Comparison of ENCODE assay signal across 8 cellular contexts in the genomic region with DNA sequence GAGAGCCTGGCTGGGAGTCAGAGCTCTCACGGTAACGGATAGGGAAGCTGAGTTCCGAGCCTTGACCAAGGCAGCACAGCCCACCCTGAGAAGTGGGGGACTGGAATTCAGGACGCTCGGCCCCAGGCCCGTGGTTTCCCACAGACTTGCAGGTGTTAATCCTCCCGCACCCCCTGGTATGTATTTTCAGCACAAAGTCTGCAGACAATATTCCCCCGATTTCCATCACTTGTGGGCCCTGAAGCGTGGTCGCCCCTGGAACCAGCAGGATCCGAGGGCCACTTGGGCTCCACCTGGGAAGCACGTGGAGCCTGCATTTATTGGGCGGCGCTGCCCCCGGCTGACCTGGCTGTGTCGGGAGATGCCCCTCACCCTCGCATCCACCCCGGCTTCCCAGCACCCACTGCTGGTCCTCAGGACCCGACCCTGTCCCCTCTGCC.
A peak's percentile ranks its signal among the peaks of the same experiment; 100 is the strongest.
DNase-seq lines count a peak whose midpoint lies in the region; ATAC-seq and TF ChIP-seq lines count a peak whose summit lies in the region.

No MANE protein-coding gene starts in this region.

- H3K4me2 ChIP-seq in HCT116 (ENCODE audit: low read length) = peak overlapping the region; percentile 87

- peak overlapping the region; percentile 76; the same call in 1 of the 2 replicates for H3K27ac ChIP-seq in 22Rv1
- H3K27ac ChIP-seq in HCT116 (ENCODE audit: low read depth, low read length) = peak overlapping the region; percentile 93; the same call in 1 of the 2 replicates
- peak overlapping the region; percentile 17 to 80 for H3K27ac ChIP-seq in lung (ENCODE audit: low read depth in 1 of 2, low read length in 1 of 2)

- 16 to 19% methylated on average over 19 of the region's 19 CpGs for WGBS in lung, 2 donors

- CTCF ChIA-PET in HCT116 (lab: Charles Lee) = interaction anchor here (0.7 to 2.2 kb wide), 10 partner anchors 21 to 247 kb away, joined by 3 to 27 read pairs (median 4); no protein-coding TSS in a partner anchor

- RAD21 ChIA-PET in HCT116 (lab: Charles Lee; ENCODE audit: low non-redundant PET in 1 of 2, low total read pairs in 2 of 2, uncharacterized antibody in 2 of 2, unreplicated experiment in 2 of 2) = interaction anchor here (0.7 to 2.4 kb wide), 4 partner anchors 214 to 247 kb away, joined by 3 to 7 read pairs (median 5); no protein-coding TSS in a partner anchor

- H3K4me3 ChIP-seq in HCT116 (replicated peaks in 1 of 2; ENCODE audit: low read depth in 1 of 2, low read length in 2 of 2) (peak overlapping the region; percentile 51 to 95), astrocyte of the cerebellum (ENCODE audit: low read depth, low read length) (peak overlapping the region; percentile 34), lung (peak overlapping the region; percentile 6)

- H2AFZ ChIP-seq in HCT116 (ENCODE audit: low read depth, low read length, poor library complexity, severe bottlenecking) = peak overlapping the region; percentile 33

- H4K20me1 ChIP-seq in HCT116 (ENCODE audit: insufficient read depth) = no peaks in the 10 kb centered on the region

- no peaks in the 10 kb centered on the region for H3K9me2 ChIP-seq in HCT116 (ENCODE audit: insufficient read depth)

- ATAC-seq in HCT116 = no peak; the same call in 1 of the 2 replicates
- no peak for ATAC-seq in lung (ENCODE audit: insufficient read depth, low FRiP score)
- no peak for ATAC-seq in HG02642 (IDR thresholded peaks at IDR 0.05; ENCODE audit: poor library complexity, unreplicated experiment)

- intact Hi-C loops in HCT116 (cut with micrococcal nuclease) = loop anchor here (1.0 to 5.0 kb wide), 2 partner anchors 247 to 298 kb away; no protein-coding TSS in a partner anchor

- peak; percentile 79 for TF ChIP-seq CTCF in 22Rv1 (IDR thresholded peaks at IDR 0.05)
- TF ChIP-seq CTCF in HCT116 (IDR thresholded peaks at IDR 0.05 in 2 of 3, conservative IDR thresholded peaks at IDR 0.05 in 1 of 3; ENCODE audit: borderline replicate concordance in 1 of 3, insufficient read depth in 1 of 3, low read depth in 2 of 3, low read length in 2 of 3) = no peak
- no peak for TF ChIP-seq CTCF in astrocyte of the cerebellum (IDR thresholded peaks at IDR 0.05; ENCODE audit: low read depth, low read length, missing control alignments)
- no peak for TF ChIP-seq CTCF in lung (IDR thresholded peaks at IDR 0.05; ENCODE audit: control extremely low read depth, extremely low read depth)

- peaks cover 26% of the 10 kb centered on the region for H3K79me2 ChIP-seq in HCT116 (ENCODE audit: insufficient read depth, low read length)

- no peak for TF ChIP-seq RAD21 in HCT116 (IDR thresholded peaks at IDR 0.05; ENCODE audit: low read depth)

- H3K36me3 ChIP-seq in HCT116 (ENCODE audit: control insufficient read depth in 1 of 2, insufficient read depth in 2 of 2, low read length in 2 of 2) = no peaks in the 10 kb centered on the region
- H3K36me3 ChIP-seq in lung (ENCODE audit: control insufficient read depth in 2 of 2, insufficient read depth in 2 of 2, low read length in 2 of 2) = no peaks in the 10 kb centered on the region

- H3K27me3 ChIP-seq in HCT116 (ENCODE audit: insufficient read depth, low read length) = no peaks in the 10 kb centered on the region
- H3K27me3 ChIP-seq in lung (ENCODE audit: control insufficient read depth, insufficient read depth) = no peaks in the 10 kb centered on the region

- no peak for DNase-seq in HCT116 (ENCODE audit: low read depth, low spot score)
- no peak for DNase-seq in astrocyte of the cerebellum (ENCODE audit: low read depth)
- no peak for DNase-seq in lung (ENCODE audit: low spot score)
- no peak for DNase-seq in COLO829 (ENCODE audit: low spot score)
- DNase-seq in activated CD4-positive, CD25-positive, alpha-beta regulatory T cell (lab: John Stamatoyannopoulos, UW) = no peak
- no peak for DNase-seq in AML-193 (lab: John Stamatoyannopoulos, UW)

- TSS peak; percentile 87 for BruUV-seq in HCT116 (replicated peaks; lab: Mats Ljungman, UMichigan)

- H3K4me1 ChIP-seq in HCT116 (ENCODE audit: control insufficient read depth in 1 of 2, insufficient read depth in 2 of 2, low read length in 2 of 2) (peaks cover 24 to 45% of the 10 kb centered on the region in 2 experiments), lung (ENCODE audit: control insufficient read depth in 2 of 2, insufficient read depth in 2 of 2, low read length in 2 of 2) (peaks cover 4 to 9% of the 10 kb centered on the region in 2 donors)

- POLR2A ChIA-PET in HCT116 (lab: Charles Lee) = interaction anchor here (1.0 kb wide), 1 partner anchor 246 kb away, joined by 6 read pairs; no protein-coding TSS in a partner anchor

- in situ Hi-C loops in astrocyte of the cerebellum (cut with HindIII; ENCODE audit: low sequenced_read_pairs) = no loop called here

- no peak for TF ChIP-seq POLR2A in HCT116 (IDR thresholded peaks at IDR 0.05; ENCODE audit: borderline replicate concordance, extremely low read depth, insufficient read depth, insufficient read length)

- peak overlapping the region; percentile 98 for H3K9ac ChIP-seq in HCT116 (ENCODE audit: low read length)

- H3K9me3 ChIP-seq in HCT116 (ENCODE audit: control insufficient read depth in 1 of 2, insufficient read depth in 1 of 2, low read depth in 1 of 2, low read length in 2 of 2) (no peaks in the 10 kb centered on the region), lung (ENCODE audit: control insufficient read depth in 2 of 2, insufficient read depth in 1 of 2, low read length in 1 of 2) (no peaks in the 10 kb centered on the region)

TF ChIP-seq in HCT116, 20 proteins besides CTCF, POLR2A, EP300 and RAD21:
- TF ChIP-seq ZNF274 (IDR thresholded peaks at IDR 0.05; ENCODE audit: low read depth, low read length) (no peak), TCF7L2 (IDR thresholded peaks at IDR 0.05; ENCODE audit: borderline replicate concordance, extremely low read depth, insufficient read depth, insufficient read length) (no peak), MAX (IDR thresholded peaks at IDR 0.05) (peak; percentile 41), ELF1 (IDR thresholded peaks at IDR 0.05; ENCODE audit: borderline replicate concordance, low read depth) (no peak), EZH2phosphoT487 (IDR thresholded peaks at IDR 0.05; ENCODE audit: borderline replicate concordance) (no peak), SP1 (IDR thresholded peaks at IDR 0.05; ENCODE audit: low read depth) (no peak)

Comparison
In these comparisons a context has a peak if more than half of its experiments do, and no peak if none do; other contexts are left out.
1. H3K4me3 ChIP-seq: peak in every context shown above with its lines; median percentile 73 in HCT116; 34 in astrocyte of the cerebellum; 6 in lung.